ENCODE assay signal across 27 cellular contexts in the genomic region with DNA sequence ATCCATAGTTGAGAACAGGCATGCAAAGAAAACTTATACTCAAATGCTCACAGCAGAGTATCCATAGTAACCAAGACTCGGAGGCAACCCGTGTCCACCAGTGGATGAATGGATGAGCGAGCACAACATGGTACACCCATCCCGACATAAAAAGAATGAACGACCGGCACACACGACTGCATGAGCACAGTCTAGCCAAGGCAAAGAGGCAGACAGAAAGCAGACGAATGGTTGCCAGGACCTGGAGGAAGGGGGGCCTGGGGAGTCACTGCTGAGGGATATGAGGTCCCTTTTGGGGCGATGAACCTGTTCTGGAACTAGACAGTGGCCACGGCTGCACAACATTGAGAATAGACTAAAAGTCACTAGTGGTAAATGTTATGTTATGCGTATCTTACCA. TPM values are rescaled to one million over a fixed set of nuclear protein-coding genes. Genes with fewer than 3 reads are reported as not detected.
A peak's percentile ranks its signal among the peaks of the same experiment; 100 is the strongest.
DNase-seq lines count a peak whose midpoint lies in the region; ATAC-seq and TF ChIP-seq lines count a peak whose summit lies in the region.
"Had no signal": no experiment of that assay in that cellular context is flagged by ENCODE, and none has a peak within 500 bp of the region (broad histone marks: within the 10 kb centered on the region; RNA-seq: fewer than 3 reads in every experiment).

No MANE protein-coding gene starts in this region.

- TF ChIP-seq CTCF in CD4-positive, alpha-beta T cell (IDR thresholded peaks at IDR 0.05), result no peak
- TF ChIP-seq CTCF in Caco-2 (IDR thresholded peaks at IDR 0.05; ENCODE audit: insufficient read depth in 1 of 2, low read depth in 1 of 2, low read length in 1 of 2, severe bottlenecking in 1 of 2, unreplicated experiment in 1 of 2) (no peak), coronary artery (IDR thresholded peaks at IDR 0.05) (no peak), Peyer's patch (IDR thresholded peaks at IDR 0.05) (no peak)

- DNase-seq in CD4-positive, alpha-beta T cell, result no peak
- no peak for DNase-seq in Caco-2
- DNase-seq in central memory CD8-positive, alpha-beta T cell (ENCODE audit: low spot score in 2 of 2), result no peak
- no peak for DNase-seq in natural killer cell treated with Interleukin-12 subunit alpha and Interleukin-12 subunit beta and Interleukin-15 and Interleukin-18, amount 100 ng/mL, for 72 hours (ENCODE audit: low spot score)
- DNase-seq in coronary artery (ENCODE audit: low spot score), result no peak
- DNase-seq in Peyer's patch, result no peak
- no peak for DNase-seq in SKM-1 treated with dmso at 0.1 percent for 144 hours (lab: John Stamatoyannopoulos, UW; ENCODE audit: unreplicated experiment)
- DNase-seq: DMS153, hippocampal formation, mesenchymal stem cell, NCI-H1092, NCI-H187, NCI-H2171 treated with DMSO at 0.1 percent for 48 hours, NCI-H524, small intestine, stomach, thyroid gland had no signal

- H3K27ac ChIP-seq in CD4-positive, alpha-beta T cell (ENCODE audit: low read depth, low read length), result no peak overlapping the region
- H3K27ac ChIP-seq in coronary artery (no peak overlapping the region), Peyer's patch (no peak overlapping the region)
- H3K27ac ChIP-seq: ascending aorta, gastroesophageal sphincter, left lung, stomach, thyroid gland had no signal

- H3K4me3 Mint-ChIP-seq in CD4-positive, alpha-beta T cell, result peak overlapping the region; percentile 84
- H3K4me3 Mint-ChIP-seq in Caco-2 (ENCODE audit: unreplicated experiment), result peak overlapping the region; percentile 22
- peak overlapping the region; percentile 53 for H3K4me3 Mint-ChIP-seq in central memory CD8-positive, alpha-beta T cell
- peak overlapping the region; percentile 73 for H3K4me3 Mint-ChIP-seq in natural killer cell treated with Interleukin-12 subunit alpha and Interleukin-12 subunit beta and Interleukin-15 and Interleukin-18, amount 100 ng/mL, for 72 hours
- H3K4me3 Mint-ChIP-seq: activated CD4-positive, alpha-beta T cell treated with anti-CD3 and anti-CD28 coated beads for 36 hours; activated naive CD8-positive, alpha-beta T cell treated with anti-CD3 and anti-CD28 coated beads for 36 hours; activated T-helper 1 cell treated with anti-CD3 and anti-CD28 coated beads, Interleukin-12 subunit alpha, Interleukin-12 subunit beta, Interleukin-2, Interleukin-4 antibody, amounts not matched to agents 30 ng/mL and 10 ng/mL and 1 ng/mL, durations not matched to agents 14 hours and 24 hours and 36 hours had no signal

- no peaks in the 10 kb centered on the region for H3K9me3 ChIP-seq in CD4-positive, alpha-beta T cell (ENCODE audit: control insufficient read depth, low read length)
- H3K9me3 ChIP-seq in Caco-2 (no peaks in the 10 kb centered on the region), Peyer's patch (no peaks in the 10 kb centered on the region)
- H3K9me3 ChIP-seq: ascending aorta, gastroesophageal sphincter, left lung, thyroid gland had no signal

- CTCF ChIA-PET in CD4-positive, alpha-beta T cell (lab: Charles Lee), result interaction anchor here (0.6 kb wide), 1 partner anchor 62 kb away, joined by 3 read pairs; no protein-coding TSS in a partner anchor
- CTCF ChIA-PET in Caco-2 (lab: Charles Lee), result interaction anchor here (0.6 kb wide), 1 partner anchor 545 kb away, joined by 3 read pairs; no protein-coding TSS in a partner anchor

- no peaks in the 10 kb centered on the region for H3K36me3 Mint-ChIP-seq in CD4-positive, alpha-beta T cell (ENCODE audit: low read depth)
- no peaks in the 10 kb centered on the region for H3K36me3 Mint-ChIP-seq in Caco-2 (ENCODE audit: insufficient read depth, unreplicated experiment)
- H3K36me3 Mint-ChIP-seq in central memory CD8-positive, alpha-beta T cell (ENCODE audit: insufficient read depth), result peaks cover 4% of the 10 kb centered on the region
- no peaks in the 10 kb centered on the region for H3K36me3 Mint-ChIP-seq in natural killer cell treated with Interleukin-12 subunit alpha and Interleukin-12 subunit beta and Interleukin-15 and Interleukin-18, amount 100 ng/mL, for 72 hours
- H3K36me3 Mint-ChIP-seq: activated naive CD8-positive, alpha-beta T cell treated with anti-CD3 and anti-CD28 coated beads for 36 hours had no signal

- no peaks in the 10 kb centered on the region for H3K27me3 Mint-ChIP-seq in CD4-positive, alpha-beta T cell
- H3K27me3 Mint-ChIP-seq in Caco-2 (ENCODE audit: insufficient read depth, unreplicated experiment), result no peaks in the 10 kb centered on the region
- no peaks in the 10 kb centered on the region for H3K27me3 Mint-ChIP-seq in central memory CD8-positive, alpha-beta T cell
- H3K27me3 Mint-ChIP-seq in natural killer cell treated with Interleukin-12 subunit alpha and Interleukin-12 subunit beta and Interleukin-15 and Interleukin-18, amount 100 ng/mL, for 72 hours, result peaks cover 0 to 7% of the 10 kb centered on the region in 2 donors
- H3K27me3 Mint-ChIP-seq: activated CD4-positive, alpha-beta T cell treated with anti-CD3 and anti-CD28 coated beads for 36 hours had no signal

- H3K9me3 Mint-ChIP-seq in CD4-positive, alpha-beta T cell, result no peaks in the 10 kb centered on the region
- no peaks in the 10 kb centered on the region for H3K9me3 Mint-ChIP-seq in Caco-2 (ENCODE audit: unreplicated experiment)
- no peaks in the 10 kb centered on the region for H3K9me3 Mint-ChIP-seq in central memory CD8-positive, alpha-beta T cell
- H3K9me3 Mint-ChIP-seq in natural killer cell treated with Interleukin-12 subunit alpha and Interleukin-12 subunit beta and Interleukin-15 and Interleukin-18, amount 100 ng/mL, for 72 hours, result no peaks in the 10 kb centered on the region
- H3K9me3 Mint-ChIP-seq: activated naive CD8-positive, alpha-beta T cell treated with anti-CD3 and anti-CD28 coated beads for 36 hours; activated T-helper 1 cell treated with anti-CD3 and anti-CD28 coated beads, Interleukin-12 subunit alpha, Interleukin-12 subunit beta, Interleukin-2, Interleukin-4 antibody, amounts not matched to agents 30 ng/mL and 10 ng/mL and 1 ng/mL, durations not matched to agents 14 hours and 24 hours and 36 hours; IgD-negative memory B cell had no signal

- H3K4me3 ChIP-seq in Caco-2 (ENCODE audit: low read depth, low read length) (no peak overlapping the region), coronary artery (no peak overlapping the region), Peyer's patch (no peak overlapping the region)
- H3K4me3 ChIP-seq: ascending aorta, gastroesophageal sphincter, left lung, stomach, thyroid gland had no signal

- H3K27ac Mint-ChIP-seq in CD4-positive, alpha-beta T cell, result peak overlapping the region; percentile 41
- no peak overlapping the region for H3K27ac Mint-ChIP-seq in Caco-2 (ENCODE audit: unreplicated experiment)
- H3K27ac Mint-ChIP-seq in central memory CD8-positive, alpha-beta T cell (ENCODE audit: low read depth), result peak overlapping the region; percentile 51
- H3K27ac Mint-ChIP-seq in natural killer cell treated with Interleukin-12 subunit alpha and Interleukin-12 subunit beta and Interleukin-15 and Interleukin-18, amount 100 ng/mL, for 72 hours, result no peak overlapping the region
- H3K27ac Mint-ChIP-seq: activated CD4-positive, alpha-beta T cell treated with anti-CD3 and anti-CD28 coated beads for 36 hours; activated naive CD8-positive, alpha-beta T cell treated with anti-CD3 and anti-CD28 coated beads for 36 hours; activated T-helper 1 cell treated with anti-CD3 and anti-CD28 coated beads, Interleukin-12 subunit alpha, Interleukin-12 subunit beta, Interleukin-2, Interleukin-4 antibody, amounts not matched to agents 30 ng/mL and 10 ng/mL and 1 ng/mL, durations not matched to agents 14 hours and 24 hours and 36 hours had no signal

- H3K27me3 ChIP-seq in CD4-positive, alpha-beta T cell (ENCODE audit: control insufficient read depth, insufficient read depth, low read length), result no peaks in the 10 kb centered on the region
- H3K27me3 ChIP-seq in Caco-2 (replicated peaks; ENCODE audit: control insufficient read depth, insufficient read depth, low read length), result no peaks in the 10 kb centered on the region
- no peaks in the 10 kb centered on the region for H3K27me3 ChIP-seq in Peyer's patch
- H3K27me3 ChIP-seq: ascending aorta, gastroesophageal sphincter, thyroid gland had no signal

- POLR2A ChIA-PET in CD4-positive, alpha-beta T cell (lab: Charles Lee), result interaction anchor here (1.0 kb wide), 2 partner anchors 110 to 111 kb away, joined by 3 to 4 read pairs; no protein-coding TSS in a partner anchor
- POLR2A ChIA-PET in Caco-2 (lab: Charles Lee), result no interaction called here

- H3K36me3 ChIP-seq in Caco-2 (ENCODE audit: control insufficient read depth, insufficient read depth, low read length) (no peaks in the 10 kb centered on the region), Peyer's patch (no peaks in the 10 kb centered on the region)
- H3K36me3 ChIP-seq: ascending aorta, gastroesophageal sphincter, left lung, stomach, thyroid gland had no signal

- intact Hi-C loops in CD4-positive, alpha-beta T cell (cut with DNase I, micrococcal nuclease), result loop anchor here in 1 of 2 experiments (5.0 kb wide), 1 partner anchor 80 kb away; no protein-coding TSS in a partner anchor
- intact Hi-C loops in Caco-2 (cut with micrococcal nuclease; ENCODE audit: unreplicated experiment), result loop anchor here (10.0 kb wide), 1 partner anchor 68 kb away; the partner anchor contains the start of gene L1CAM

- peaks cover 46% of the 10 kb centered on the region for H3K4me1 Mint-ChIP-seq in CD4-positive, alpha-beta T cell (ENCODE audit: low read depth)
- no peaks in the 10 kb centered on the region for H3K4me1 Mint-ChIP-seq in Caco-2 (ENCODE audit: low read depth, unreplicated experiment)
- peaks cover 45% of the 10 kb centered on the region for H3K4me1 Mint-ChIP-seq in central memory CD8-positive, alpha-beta T cell
- H3K4me1 Mint-ChIP-seq in natural killer cell treated with Interleukin-12 subunit alpha and Interleukin-12 subunit beta and Interleukin-15 and Interleukin-18, amount 100 ng/mL, for 72 hours (ENCODE audit: low read depth in 2 of 2), result peaks cover 28 to 43% of the 10 kb centered on the region in 2 donors

- no peaks in the 10 kb centered on the region for H3K4me1 ChIP-seq in Caco-2
- H3K4me1 ChIP-seq in Peyer's patch, result no peaks in the 10 kb centered on the region
- H3K4me1 ChIP-seq: ascending aorta, left lung, thyroid gland had no signal

- no peak for ATAC-seq in CD4-positive, alpha-beta T cell (ENCODE audit: poor library complexity)
- ATAC-seq in central memory CD8-positive, alpha-beta T cell (replicated peaks; ENCODE audit: extremely low read depth, poor library complexity, severe bottlenecking), result no peak
- no peak for ATAC-seq in natural killer cell treated with Interleukin-12 subunit alpha and Interleukin-12 subunit beta and Interleukin-15 and Interleukin-18, amount 100 ng/mL, for 72 hours
- ATAC-seq in HG02885 (IDR thresholded peaks at IDR 0.05; ENCODE audit: poor library complexity, unreplicated experiment), result no peak
- ATAC-seq: gastroesophageal sphincter, left lung had no signal

- BruUV-seq in Caco-2 (replicated peaks; lab: Mats Ljungman, UMichigan), result no TSS peak

- TF ChIP-seq POLR2A in Peyer's patch (IDR thresholded peaks at IDR 0.05), result no peak

RNA-seq across cellular contexts. Expression of gene PDZD4, which starts 13.1 kb away (rescaled TPM):
- 10 to 100 TPM; 24.8 to 26.8 TPM for total RNA-seq in CD4-positive, alpha-beta T cell
- 1.3 and 1.8 TPM in 2 replicates for total RNA-seq in Caco-2 (2022)
- 1 to 10 TPM; 2.2 to 2.7 TPM for total RNA-seq in natural killer cell treated with Interleukin-12 subunit alpha and Interleukin-12 subunit beta and Interleukin-15 and Interleukin-18, amount 100 ng/mL, for 72 hours
- total RNA-seq in Peyer's patch, result 1 to 10 TPM; 1.2 to 8.3 (median 2.4) TPM

RNA-seq across cellular contexts. Expression of gene SSR4, which starts 22.8 kb away (rescaled TPM):
- 100 to 1,000 TPM; 171 to 173 TPM for total RNA-seq in CD4-positive, alpha-beta T cell
- total RNA-seq in Caco-2 (2022), result 353 and 373 TPM in 2 replicates
- 100 to 1,000 TPM; 266 to 306 TPM for total RNA-seq in natural killer cell treated with Interleukin-12 subunit alpha and Interleukin-12 subunit beta and Interleukin-15 and Interleukin-18, amount 100 ng/mL, for 72 hours
- total RNA-seq in Peyer's patch, result 100 to 1,000 TPM in 1 of 4 donors, 10 to 100 TPM in 3; 90.0 to 113 (median 96.4) TPM

RNA-seq across cellular contexts. Expression of gene IDH3G, which starts 23.1 kb away (rescaled TPM):
- 10 to 100 TPM; 46.8 to 47.3 TPM for total RNA-seq in CD4-positive, alpha-beta T cell
- total RNA-seq in Caco-2 (2022) (53.3 and 54.0 TPM in 2 replicates), Peyer's patch (100 to 1,000 TPM; 108 to 153 (median 126) TPM)
- 10 to 100 TPM; 62.5 to 74.1 TPM for total RNA-seq in natural killer cell treated with Interleukin-12 subunit alpha and Interleukin-12 subunit beta and Interleukin-15 and Interleukin-18, amount 100 ng/mL, for 72 hours

RNA-seq across cellular contexts. Expression of gene SRPK3, which starts 36.5 kb away (rescaled TPM):
- total RNA-seq in CD4-positive, alpha-beta T cell, result not detected
- total RNA-seq in Caco-2 (2022) (not detected in 2 replicates), Peyer's patch (1 to 10 TPM in 1 of 4 donors, not detected in 3; 1.7 TPM)
- not detected for total RNA-seq in natural killer cell treated with Interleukin-12 subunit alpha and Interleukin-12 subunit beta and Interleukin-15 and Interleukin-18, amount 100 ng/mL, for 72 hours
- total RNA-seq: activated CD4-positive, alpha-beta T cell treated with anti-CD3 and anti-CD28 coated beads for 36 hours; activated naive CD8-positive, alpha-beta T cell treated with anti-CD3 and anti-CD28 coated beads for 36 hours; activated T-helper 1 cell treated with anti-CD3 and anti-CD28 coated beads, Interleukin-12 subunit alpha, Interleukin-12 subunit beta, Interleukin-2, Interleukin-4 antibody, amounts not matched to agents 30 ng/mL and 10 ng/mL and 1 ng/mL, durations not matched to agents 14 hours and 24 hours and 36 hours; osteocyte; T-helper 1 cell treated with Interleukin-12 subunit alpha and Interleukin-12 subunit beta and Interleukin-4 antibody, amounts not matched to agents 30 ng/mL and 1 ng/mL, for 36 hours had no signal

RNA-seq across cellular contexts. Expression of gene PLXNB3, which starts 53.2 kb away (rescaled TPM):
- not detected for total RNA-seq in CD4-positive, alpha-beta T cell
- total RNA-seq in Caco-2 (2022) (0.16 TPM in 1 of 2 replicates, not detected in the other), Peyer's patch (10 to 100 TPM in 1 of 4 donors, 1 to 10 TPM in 3; 2.7 to 25.6 (median 7.6) TPM)
- total RNA-seq in natural killer cell treated with Interleukin-12 subunit alpha and Interleukin-12 subunit beta and Interleukin-15 and Interleukin-18, amount 100 ng/mL, for 72 hours, result 1 to 10 TPM in 1 of 2 donors, under 1 TPM in 1; 0.48 to 2.4 TPM

Comparison
In these comparisons a context has a peak if more than half of its experiments do, and no peak if none do; other contexts are left out.
1. H3K27ac Mint-ChIP-seq: peak in CD4-positive, alpha-beta T cell (single experiment) and central memory CD8-positive, alpha-beta T cell (single experiment); none in Caco-2 (single experiment) and natural killer cell treated with Interleukin-12 subunit alpha and Interleukin-12 subunit beta and Interleukin-15 and Interleukin-18, amount 100 ng/mL, for 72 hours (0 of 2).
2. H3K4me3 Mint-ChIP-seq: peak in every context shown above with its lines; median percentile 84 in CD4-positive, alpha-beta T cell; 73 in natural killer cell treated with Interleukin-12 subunit alpha and Interleukin-12 subunit beta and Interleukin-15 and Interleukin-18, amount 100 ng/mL, for 72 hours; 53 in central memory CD8-positive, alpha-beta T cell; 22 in Caco-2.